Comparison of ENCODE assay signal across 8 cellular contexts in genomic region chr1:200738733-200739498, GRCh38. TPM values are rescaled to one million over a fixed set of nuclear protein-coding genes. Genes with fewer than 3 reads are reported as not detected.
DNase-seq lines count a peak whose midpoint lies in the region; ATAC-seq lines count a peak whose summit lies in the region.

Gene CAMSAP2, plus strand, starts transcription at chr1:200738893. Its CDS starts 935 bp downstream, at chr1:200739828.

- H3K36me3 Mint-ChIP-seq in activated naive CD4-positive, alpha-beta T cell treated with anti-CD3 and anti-CD28 coated beads for 36 hours (ENCODE audit: low read depth): peaks cover 1% of the 10 kb centered on the region

- peak within 1 kb of the TSS; percentile 81 for H3K9ac ChIP-seq in Karpas-422 (ENCODE audit: low read length)
- H3K9ac ChIP-seq in subcutaneous abdominal adipose tissue (ENCODE audit: low read length in 5 of 5): peak within 1 kb of the TSS; percentile 84 to 98 (median 97)

- no peaks in the 10 kb centered on the region for H3K27me3 ChIP-seq in Karpas-422 (ENCODE audit: low read length)
- H3K27me3 ChIP-seq in SJSA1 (replicated peaks): no peaks in the 10 kb centered on the region
- H3K27me3 ChIP-seq in neuron (ENCODE audit: insufficient read depth, low read length): no peaks in the 10 kb centered on the region
- H3K27me3 ChIP-seq in subcutaneous abdominal adipose tissue (ENCODE audit: control insufficient read depth in 5 of 5, insufficient read depth in 4 of 5, low read length in 5 of 5): no peaks in the 10 kb centered on the region

- peak within 1 kb of the TSS; percentile 86 for H3K4me2 ChIP-seq in Karpas-422 (ENCODE audit: low read depth, low read length, poor library complexity, severe bottlenecking)

- H3K9me3 ChIP-seq in Karpas-422 (ENCODE audit: low read length): no peaks in the 10 kb centered on the region
- no peaks in the 10 kb centered on the region for H3K9me3 ChIP-seq in SJSA1 (replicated peaks)
- H3K9me3 ChIP-seq in neuron (ENCODE audit: low read length): no peaks in the 10 kb centered on the region
- no peaks in the 10 kb centered on the region for H3K9me3 ChIP-seq in subcutaneous abdominal adipose tissue (ENCODE audit: control insufficient read depth in 5 of 5, low read length in 5 of 5)

- peaks cover 45% of the 10 kb centered on the region for H3K79me2 ChIP-seq in Karpas-422 (ENCODE audit: low read length)

- H3K4me1 ChIP-seq in Karpas-422 (ENCODE audit: low read length): peaks cover 32% of the 10 kb centered on the region
- H3K4me1 ChIP-seq in SJSA1 (replicated peaks): peaks cover 16% of the 10 kb centered on the region
- H3K4me1 ChIP-seq in neuron (ENCODE audit: insufficient read depth, low read length): peaks cover 26% of the 10 kb centered on the region
- peaks cover 0 to 38% (median 35%) of the 10 kb centered on the region in 5 donors for H3K4me1 ChIP-seq in subcutaneous abdominal adipose tissue (ENCODE audit: control insufficient read depth in 5 of 5, insufficient read depth in 5 of 5, low read length in 5 of 5)

- H2AFZ ChIP-seq in Karpas-422 (ENCODE audit: low read length) (peak within 1 kb of the TSS; percentile 91), neuron (ENCODE audit: low read depth, low read length) (peak within 1 kb of the TSS; percentile 83)

- peaks cover 11% of the 10 kb centered on the region; the same call in 1 of the 2 replicates for H3K36me3 ChIP-seq in Karpas-422 (ENCODE audit: insufficient read depth, low read length)
- peaks cover 26% of the 10 kb centered on the region for H3K36me3 ChIP-seq in SJSA1
- H3K36me3 ChIP-seq in neuron (ENCODE audit: insufficient read depth, low read length): no peaks in the 10 kb centered on the region
- no peaks in the 10 kb centered on the region for H3K36me3 ChIP-seq in subcutaneous abdominal adipose tissue (ENCODE audit: control insufficient read depth in 5 of 5, insufficient read depth in 5 of 5, low read length in 5 of 5)

- intact Hi-C loops in activated naive CD4-positive, alpha-beta T cell treated with anti-CD3 and anti-CD28 coated beads for 36 hours (cut with micrococcal nuclease): loop anchor here (1.0 to 5.0 kb wide), 4 partner anchors 114 to 329 kb away; partner anchors contain the start of genes KIF14, KIF21B and ZNF281

- H3K27ac Mint-ChIP-seq in activated naive CD4-positive, alpha-beta T cell treated with anti-CD3 and anti-CD28 coated beads for 36 hours: peak within 1 kb of the TSS; percentile 89

- peak; percentile 99 for DNase-seq in D341Med (ENCODE audit: low spot score)
- peak; percentile 85 for DNase-seq in Karpas-422
- DNase-seq in SJSA1 (ENCODE audit: low read depth in 1 of 2, low spot score in 2 of 2): peak; percentile 90 to 96
- peak; percentile 69 for DNase-seq in activated naive CD4-positive, alpha-beta T cell treated with anti-CD3 and anti-CD28 coated beads for 36 hours
- DNase-seq in foreskin melanocyte: peak; percentile 80

- H3K9me2 ChIP-seq in Karpas-422 (replicated peaks; ENCODE audit: insufficient read depth, low read length): no peaks in the 10 kb centered on the region

- H3K27me3 Mint-ChIP-seq in activated naive CD4-positive, alpha-beta T cell treated with anti-CD3 and anti-CD28 coated beads for 36 hours (ENCODE audit: low read depth): no peaks in the 10 kb centered on the region

- ATAC-seq in GM21528 (IDR thresholded peaks at IDR 0.05; ENCODE audit: low FRiP score, unreplicated experiment): peak; percentile 60

- CTCF ChIA-PET in activated naive CD4-positive, alpha-beta T cell treated with anti-CD3 and anti-CD28 coated beads for 36 hours (lab: Charles Lee): no interaction called here

- peak within 1 kb of the TSS; percentile 98 for H3K4me3 Mint-ChIP-seq in activated naive CD4-positive, alpha-beta T cell treated with anti-CD3 and anti-CD28 coated beads for 36 hours

- H3K27ac ChIP-seq in Karpas-422 (ENCODE audit: low read length) (peak within 1 kb of the TSS; percentile 98), SJSA1 (peak within 1 kb of the TSS; percentile 99), subcutaneous abdominal adipose tissue (ENCODE audit: low read depth, low read length) (peak within 1 kb of the TSS; percentile 98)

- H3K4me1 Mint-ChIP-seq in activated naive CD4-positive, alpha-beta T cell treated with anti-CD3 and anti-CD28 coated beads for 36 hours (ENCODE audit: low read depth): peaks cover 26% of the 10 kb centered on the region

- no peaks in the 10 kb centered on the region for H4K20me1 ChIP-seq in Karpas-422 (ENCODE audit: insufficient read depth, low read depth, low read length)

- H3K9me3 Mint-ChIP-seq in activated naive CD4-positive, alpha-beta T cell treated with anti-CD3 and anti-CD28 coated beads for 36 hours: no peaks in the 10 kb centered on the region

- H3K4me3 ChIP-seq in Karpas-422 (ENCODE audit: low read length) (peak within 1 kb of the TSS; percentile 77), SJSA1 (peak within 1 kb of the TSS; percentile 97), neuron (ENCODE audit: low read length) (peak within 1 kb of the TSS; percentile 90), subcutaneous abdominal adipose tissue (ENCODE audit: low read depth in 1 of 5, low read length in 5 of 5) (peak within 1 kb of the TSS; percentile 81 to 97 (median 94))

RNA-seq across cellular contexts. Expression of gene CAMSAP2, which starts in this region (rescaled TPM):
- 29.4 and 56.5 TPM in 2 replicates for total RNA-seq in Karpas-422 (2014; rRNA removed; shearing (Covaris generic); ENCODE audit: low replicate concordance)
- total RNA-seq in SJSA1 (2014; rRNA removed; shearing (Covaris generic)): 19.8 and 35.1 TPM in 2 replicates
- 1 to 10 TPM; 3.9 to 6.5 TPM for total RNA-seq in activated naive CD4-positive, alpha-beta T cell treated with anti-CD3 and anti-CD28 coated beads for 36 hours

Comparison
In these comparisons a context has a peak if more than half of its experiments do, and no peak if none do; other contexts are left out.
1. Peak in every context shown above with its lines: DNase-seq, ATAC-seq, H3K4me3 ChIP-seq and H3K27ac ChIP-seq.